In the genomic region with DNA sequence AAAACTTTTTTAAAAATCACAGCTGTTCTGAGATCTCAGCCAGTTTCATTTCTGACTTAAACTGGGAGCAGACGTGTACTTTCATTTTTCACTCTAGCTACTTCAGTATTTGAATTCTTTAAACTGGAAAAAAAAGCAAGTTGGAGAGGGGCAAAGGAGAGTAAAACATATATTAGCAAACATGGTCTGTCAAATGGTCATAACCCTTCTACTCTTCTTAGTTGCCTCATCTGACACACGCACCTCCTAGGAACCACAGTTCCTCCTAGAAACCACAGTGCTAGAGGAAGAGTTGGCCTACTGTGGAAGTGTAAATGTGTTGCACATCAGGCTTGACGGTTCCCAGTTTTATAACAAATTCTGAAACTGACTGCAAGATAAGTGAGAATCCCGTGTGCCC, we compare ENCODE assay signal across 10 cellular contexts. TPM values are rescaled to one million over a fixed set of nuclear protein-coding genes. Genes with fewer than 3 reads are reported as not detected.
A peak's percentile ranks its signal among the peaks of the same experiment; 100 is the strongest.
DNase-seq lines count a peak whose midpoint lies in the region; ATAC-seq and TF ChIP-seq lines count a peak whose summit lies in the region.
"Had no signal": no experiment of that assay in that cellular context is flagged by ENCODE, and none has a peak within 500 bp of the region (broad histone marks: within the 10 kb centered on the region; RNA-seq: fewer than 3 reads in every experiment).

No MANE protein-coding gene starts in this region.

- H3K36me3 ChIP-seq in hepatocyte (replicated peaks; ENCODE audit: insufficient read depth, low read depth) = no peaks in the 10 kb centered on the region

- peaks cover 34% of the 10 kb centered on the region for H3K36me3 Mint-ChIP-seq in mesothelial cell of epicardium

- H2AFZ ChIP-seq in hepatocyte = no peak overlapping the region

- ATAC-seq in GM18519 (IDR thresholded peaks at IDR 0.05; ENCODE audit: low FRiP score, unreplicated experiment) (peak; percentile 62), GM21528 (IDR thresholded peaks at IDR 0.05; ENCODE audit: low FRiP score, unreplicated experiment) (peak; percentile 67), HG03439 (IDR thresholded peaks at IDR 0.05; ENCODE audit: unreplicated experiment) (peak; percentile 70), left lobe of liver (peak; percentile 66), Right ventricle myocardium inferior (no peak)

- H3K79me2 ChIP-seq in hepatocyte = no peaks in the 10 kb centered on the region

- H3K9me2 ChIP-seq in hepatocyte (replicated peaks; ENCODE audit: insufficient read depth) = no peaks in the 10 kb centered on the region

- in situ Hi-C loops in GM13976 (cut with MboI; ENCODE audit: low sequenced_read_pairs, unreplicated experiment) = no loop called here

- H3K4me3 Mint-ChIP-seq in mesothelial cell of epicardium = no peak overlapping the region

- no peaks in the 10 kb centered on the region for H3K9me3 ChIP-seq in hepatocyte (ENCODE audit: low read depth)
- H3K9me3 ChIP-seq: upper lobe of left lung had no signal

- no peak overlapping the region for H3K27ac ChIP-seq in hepatocyte
- H3K27ac ChIP-seq: cardiac muscle cell had no signal

- no peaks in the 10 kb centered on the region for H3K9me3 Mint-ChIP-seq in mesothelial cell of epicardium

- TF ChIP-seq CTCF in mesothelial cell of epicardium (IDR thresholded peaks at IDR 0.05; ENCODE audit: unreplicated experiment) (no peak), GM13976 (IDR thresholded peaks at IDR 0.05; ENCODE audit: borderline replicate concordance, control extremely low read depth, extremely low read depth, insufficient read depth, missing control alignments) (no peak), hepatocyte (IDR thresholded peaks at IDR 0.05; ENCODE audit: poor library complexity) (no peak)

- no peak overlapping the region for H3K4me2 ChIP-seq in hepatocyte

- H3K27ac Mint-ChIP-seq in mesothelial cell of epicardium = no peak overlapping the region

- H3K4me1 Mint-ChIP-seq in mesothelial cell of epicardium = no peaks in the 10 kb centered on the region

- no peaks in the 10 kb centered on the region for H3K27me3 ChIP-seq in hepatocyte
- H3K27me3 ChIP-seq: cardiac muscle cell, upper lobe of left lung had no signal

- H3K27me3 Mint-ChIP-seq in mesothelial cell of epicardium (ENCODE audit: low read depth) = no peaks in the 10 kb centered on the region

- no peak overlapping the region for H3K4me3 ChIP-seq in hepatocyte
- H3K4me3 ChIP-seq: cardiac muscle cell, upper lobe of left lung had no signal

- no peaks in the 10 kb centered on the region for H4K20me1 ChIP-seq in hepatocyte (ENCODE audit: insufficient read depth, poor library complexity, severe bottlenecking)

- no peaks in the 10 kb centered on the region for H3K4me1 ChIP-seq in hepatocyte (ENCODE audit: insufficient read depth)

- intact Hi-C loops in Right ventricle myocardium inferior (cut with DNase I) = no loop called here

- DNase-seq in left lobe of liver (ENCODE audit: low spot score) = no peak
- DNase-seq in mesothelial cell of epicardium (ENCODE audit: low spot score in 2 of 2, unreplicated experiment in 2 of 2) = no peak
- DNase-seq in GM13976 (ENCODE audit: low spot score) = no peak
- no peak for DNase-seq in Right ventricle myocardium inferior (ENCODE audit: missing footprints)
- no peak for DNase-seq in hepatocyte (ENCODE audit: low spot score)
- DNase-seq: upper lobe of left lung had no signal

- 96% methylated on average over 4 of the region's 4 CpGs for whole genome bisulfite sequencing in hepatocyte (ENCODE audit: low lambda C conversion rate, missing lambda C conversion rate)

RNA-seq across cellular contexts. Expression of a gene that starts 47.2 kb away (rescaled TPM):
- 90.8 TPM for total RNA-seq in left lobe of liver
- total RNA-seq in mesothelial cell of epicardium = 105 to 107 TPM (median 106 TPM) in 3 replicates
- 61.1 TPM for total RNA-seq in Right ventricle myocardium inferior
- total RNA-seq in hepatocyte = 272 and 280 TPM in 2 replicates
- polyA plus RNA-seq in hepatocyte = 160 and 184 TPM in 2 replicates

RNA-seq across cellular contexts. Expression of a gene that starts 58.0 kb away (rescaled TPM):
- total RNA-seq in left lobe of liver = 45.0 TPM
- 8.0 to 8.7 TPM (median 8.3 TPM) in 3 replicates for total RNA-seq in mesothelial cell of epicardium
- 24.6 TPM for total RNA-seq in Right ventricle myocardium inferior
- total RNA-seq in hepatocyte = 10.0 TPM in 2 replicates
- 11.4 and 12.1 TPM in 2 replicates for polyA plus RNA-seq in hepatocyte
